14 cellular contexts compared by ENCODE assay signal in genomic region chr12:2335109-2335508, GRCh38.
DNase-seq lines count a peak whose midpoint lies in the region; ATAC-seq and TF ChIP-seq lines count a peak whose summit lies in the region.
"Had no signal": no experiment of that assay in that cellular context is flagged by ENCODE, and none has a peak within 500 bp of the region (broad histone marks: within the 10 kb centered on the region; RNA-seq: fewer than 3 reads in every experiment).

No MANE protein-coding gene starts in this region.

- no peak overlapping the region for H2AFZ ChIP-seq in osteoblast (ENCODE audit: low read length)

- H3K9me3 Mint-ChIP-seq in chondrocyte (ENCODE audit: low read depth) = no peaks in the 10 kb centered on the region
- H3K9me3 Mint-ChIP-seq in activated naive CD8-positive, alpha-beta T cell treated with anti-CD3 and anti-CD28 coated beads, Interleukin-2, amount 50 U/mL, for 24 hours = no peaks in the 10 kb centered on the region
- H3K9me3 Mint-ChIP-seq: activated B cell treated with CpG ODN at 0.5 μM for 24 hours, memory B cell had no signal

- H3K27ac ChIP-seq in BLaER1 (peak overlapping the region; percentile 47), osteoblast (ENCODE audit: low read depth, low read length) (peak overlapping the region; percentile 95)
- H3K27ac ChIP-seq: brain microvascular endothelial cell had no signal

- no peak for ATAC-seq in activated naive CD8-positive, alpha-beta T cell treated with anti-CD3 and anti-CD28 coated beads, Interleukin-2, amount 50 U/mL, for 24 hours
- no peak for ATAC-seq in activated CD4-positive, CD25-positive, alpha-beta regulatory T cell treated with anti-CD3 and anti-CD28 coated beads, Interleukin-2, amount 50 U/mL, for 24 hours

- H3K36me3 Mint-ChIP-seq in chondrocyte (ENCODE audit: low read depth) = peaks cover 2% of the 10 kb centered on the region
- no peaks in the 10 kb centered on the region for H3K36me3 Mint-ChIP-seq in activated naive CD8-positive, alpha-beta T cell treated with anti-CD3 and anti-CD28 coated beads, Interleukin-2, amount 50 U/mL, for 24 hours (ENCODE audit: low read depth)
- H3K36me3 Mint-ChIP-seq: IgD-negative memory B cell, memory B cell had no signal

- peak overlapping the region; percentile 98 for H3K27ac Mint-ChIP-seq in chondrocyte (ENCODE audit: unreplicated experiment)
- no peak overlapping the region for H3K27ac Mint-ChIP-seq in activated naive CD8-positive, alpha-beta T cell treated with anti-CD3 and anti-CD28 coated beads, Interleukin-2, amount 50 U/mL, for 24 hours
- H3K27ac Mint-ChIP-seq: activated B cell treated with CpG ODN at 0.5 μM for 24 hours, memory B cell had no signal

- no peaks in the 10 kb centered on the region for H3K36me3 ChIP-seq in BLaER1
- H3K36me3 ChIP-seq in osteoblast (ENCODE audit: insufficient read depth, low read length) = no peaks in the 10 kb centered on the region
- H3K36me3 ChIP-seq: brain microvascular endothelial cell had no signal

- POLR2A ChIA-PET in HEK293T (lab: Yijun Ruan, JAX) = no interaction called here

- H3K4me2 ChIP-seq in BLaER1 = peak overlapping the region; percentile 68
- no peak overlapping the region for H3K4me2 ChIP-seq in osteoblast (ENCODE audit: insufficient read depth, low read length)

- H3K4me1 ChIP-seq in BLaER1 (peaks cover 54% of the 10 kb centered on the region), osteoblast (ENCODE audit: insufficient read depth, low read length) (peaks cover 74% of the 10 kb centered on the region)

- H3K4me3 ChIP-seq in BLaER1 = no peak overlapping the region
- no peak overlapping the region for H3K4me3 ChIP-seq in osteoblast (ENCODE audit: insufficient read depth, low read length)

- CTCF ChIA-PET in HEK293T (lab: Yijun Ruan, JAX) = no interaction called here

- H3K9ac ChIP-seq in BLaER1 = no peak overlapping the region

- no peak for DNase-seq in HEK293T (ENCODE audit: extremely low spot score)
- DNase-seq in chondrocyte (ENCODE audit: low spot score) = no peak
- no peak for DNase-seq in osteoblast (ENCODE audit: insufficient read length, low spot score, missing footprints)
- DNase-seq in activated naive CD8-positive, alpha-beta T cell treated with anti-CD3 and anti-CD28 coated beads, Interleukin-2, amount 50 U/mL, for 24 hours = no peak
- DNase-seq in GDM1 (lab: John Stamatoyannopoulos, UW) = no peak
- DNase-seq in NCI-H1092 (lab: John Stamatoyannopoulos, UW) = no peak
- DNase-seq: activated B cell treated with CpG ODN at 0.5 μM for 24 hours, brain microvascular endothelial cell, NCI-H187, NCI-H774 had no signal

- H3K9me3 ChIP-seq in BLaER1 (no peaks in the 10 kb centered on the region), osteoblast (ENCODE audit: low read depth, low read length) (no peaks in the 10 kb centered on the region)

- H3K27me3 Mint-ChIP-seq in chondrocyte (ENCODE audit: low read depth) = no peaks in the 10 kb centered on the region
- no peaks in the 10 kb centered on the region for H3K27me3 Mint-ChIP-seq in activated naive CD8-positive, alpha-beta T cell treated with anti-CD3 and anti-CD28 coated beads, Interleukin-2, amount 50 U/mL, for 24 hours

- peaks cover 84% of the 10 kb centered on the region for H3K4me1 Mint-ChIP-seq in chondrocyte (ENCODE audit: low read depth)
- peaks cover 8% of the 10 kb centered on the region for H3K4me1 Mint-ChIP-seq in activated naive CD8-positive, alpha-beta T cell treated with anti-CD3 and anti-CD28 coated beads, Interleukin-2, amount 50 U/mL, for 24 hours
- H3K4me1 Mint-ChIP-seq: memory B cell had no signal

- no peaks in the 10 kb centered on the region for H3K27me3 ChIP-seq in BLaER1
- no peaks in the 10 kb centered on the region for H3K27me3 ChIP-seq in osteoblast (ENCODE audit: insufficient read depth, low read length)
- H3K27me3 ChIP-seq: brain microvascular endothelial cell had no signal

- H3K4me3 Mint-ChIP-seq in chondrocyte (ENCODE audit: unreplicated experiment) = no peak overlapping the region
- H3K4me3 Mint-ChIP-seq in activated naive CD8-positive, alpha-beta T cell treated with anti-CD3 and anti-CD28 coated beads, Interleukin-2, amount 50 U/mL, for 24 hours = no peak overlapping the region
- H3K4me3 Mint-ChIP-seq: activated B cell treated with CpG ODN at 0.5 μM for 24 hours, IgD-negative memory B cell, memory B cell had no signal

- peaks cover 5% of the 10 kb centered on the region for H3K79me2 ChIP-seq in osteoblast (ENCODE audit: insufficient read depth, low read length)

- TF ChIP-seq CTCF in chondrocyte (IDR thresholded peaks at IDR 0.05) (no peak), osteoblast (IDR thresholded peaks at IDR 0.05; ENCODE audit: extremely low read depth, low read depth, low read length) (no peak)

- H4K20me1 ChIP-seq in BLaER1 (no peaks in the 10 kb centered on the region), osteoblast (ENCODE audit: insufficient read depth, low read length) (no peaks in the 10 kb centered on the region)

TF ChIP-seq in HEK293T, 16 proteins besides CTCF, POLR2A, EP300 and RAD21:
- no peak for TF ChIP-seq SP1 (IDR thresholded peaks at IDR 0.05)
- TF ChIP-seq NFRKB (IDR thresholded peaks at IDR 0.05) = no peak
- TF ChIP-seq PKNOX1 (IDR thresholded peaks at IDR 0.05) = peak; percentile 76
- no peak for TF ChIP-seq FOXM1 (IDR thresholded peaks at IDR 0.05; ENCODE audit: borderline replicate concordance)
- no peak for TF ChIP-seq FOXA1 (IDR thresholded peaks at IDR 0.05)
